ENCODE assay signal across 33 cellular contexts in genomic region chr16:11480634-11481033, GRCh38.
"Had no signal": no experiment of that assay in that cellular context is flagged by ENCODE, and none has a peak within 500 bp of the region (broad histone marks: within the 10 kb centered on the region; RNA-seq: fewer than 3 reads in every experiment).

No MANE protein-coding gene starts in this region.

- FAIRE-seq: astrocyte, colon, TTC549 had no signal

- ATAC-seq: activated CD8-positive, alpha-beta T cell treated with anti-CD3 and anti-CD28 coated beads for 36 hours; activated naive CD4-positive, alpha-beta T cell treated with anti-CD3 and anti-CD28 coated beads, Interleukin-2, amount 50 U/mL, for 72 hours; activated T-cell treated with anti-CD3 and anti-CD28 coated beads, Interleukin-2, amount 50 U/mL, for 4 hours; activated T-cell treated with anti-CD3 and anti-CD28 coated beads, Interleukin-2, amount 50 U/mL, for 72 hours; activated T-helper 17 cell treated with anti-CD3 and anti-CD28 coated beads, Interleukin-2, amount 50 U/mL, for 72 hours; body of pancreas had no signal

- H3K27me3 ChIP-seq: adrenal gland, body of pancreas, brain microvascular endothelial cell, breast epithelium had no signal

- H3K27ac ChIP-seq: adrenal gland, body of pancreas, brain microvascular endothelial cell, breast epithelium, VCaP had no signal

- H3K36me3 ChIP-seq: adrenal gland, brain microvascular endothelial cell, breast epithelium had no signal

- DNase-seq: activated B cell treated with CpG ODN at 0.5 μM for 24 hours; activated CD4-positive, alpha-beta memory T cell treated with anti-CD3 and anti-CD28 coated beads for 36 hours; activated CD4-positive, alpha-beta T cell treated with anti-CD3 and anti-CD28 coated beads for 4 hours; activated CD4-positive, alpha-beta T cell treated with anti-CD3 and anti-CD28 coated beads, Interleukin-2, amount 10 ng/mL, durations not matched to agents 24 days and 14 days; activated CD4-positive, alpha-beta T cell treated with anti-CD3 and anti-CD28 coated beads, Interleukin-2, amount 50 U/mL, for 1 hour; activated CD4-positive, alpha-beta T cell treated with anti-CD3 and anti-CD28 coated beads, Interleukin-2, amount 50 U/mL, for 4 hours; activated CD4-positive, CD25-positive, alpha-beta regulatory T cell treated with anti-CD3 and anti-CD28 coated beads, Interleukin-2, amount 50 U/mL, for 72 hours; activated CD8-positive, alpha-beta memory T cell treated with anti-CD3 and anti-CD28 coated beads, Interleukin-2, amount 50 U/mL, for 4 hours; activated CD8-positive, alpha-beta T cell treated with anti-CD3 and anti-CD28 coated beads for 36 hours; activated effector memory CD4-positive, alpha-beta T cell treated with anti-CD3 and anti-CD28 coated beads, Interleukin-2, amount 50 U/mL, for 16 hours; activated gamma-delta T cell treated with Interleukin-2 at 50 U/mL for 16 hours; activated naive CD4-positive, alpha-beta T cell; activated naive CD4-positive, alpha-beta T cell treated with anti-CD3 and anti-CD28 coated beads for 36 hours; activated naive CD4-positive, alpha-beta T cell treated with anti-CD3 and anti-CD28 coated beads, Interleukin-2, amount 50 U/mL, for 16 hours; activated naive CD8-positive, alpha-beta T cell treated with anti-CD3 and anti-CD28 coated beads for 36 hours; activated T-cell treated with anti-CD3 and anti-CD28 coated beads for 4 hours; activated T-cell treated with anti-CD3 and anti-CD28 coated beads, Interleukin-2, amount 50 U/mL, for 1 hour; activated T-cell treated with anti-CD3 and anti-CD28 coated beads, Interleukin-2, amount 50 U/mL, for 4 hours; activated T-cell treated with anti-CD3 and anti-CD28 coated beads, Interleukin-2, amount 50 U/mL, for 72 hours; adrenal gland; amniotic stem cell; body of pancreas; brain microvascular endothelial cell; central memory CD4-positive, alpha-beta T cell; T-helper 2 cell; T-helper 9 cell had no signal

- H3K4me1 ChIP-seq: adrenal gland, body of pancreas, breast epithelium had no signal

- H3K4me3 ChIP-seq: adrenal gland, body of pancreas, breast epithelium had no signal
